8 cellular contexts compared by ENCODE assay signal in genomic region chr6:166541366-166541765, GRCh38. TPM values are rescaled to one million over a fixed set of nuclear protein-coding genes. Genes with fewer than 3 reads are reported as not detected.
DNase-seq lines count a peak whose midpoint lies in the region; ATAC-seq and TF ChIP-seq lines count a peak whose summit lies in the region.

No MANE protein-coding gene starts in this region.

- no peak for TF ChIP-seq POLR2A in spleen (IDR thresholded peaks at IDR 0.05)

- H3K9ac ChIP-seq in colonic mucosa (ENCODE audit: low read depth in 2 of 2, low read length in 2 of 2), result no peak overlapping the region

- no peaks in the 10 kb centered on the region for H3K27me3 ChIP-seq in spleen (replicated peaks in 1 of 7)
- H3K27me3 ChIP-seq in colonic mucosa, result no peaks in the 10 kb centered on the region

- peak overlapping the region; percentile 70 for H3K4me3 Mint-ChIP-seq in activated CD4-positive, alpha-beta T cell treated with anti-CD3 and anti-CD28 coated beads, Interleukin-2, amount 10 ng/mL, durations not matched to agents 24 days and 14 days

- H3K4me3 ChIP-seq in spleen, result peak overlapping the region in 4 of 8 donors; percentile 11 to 53 (median 19)
- no peak overlapping the region for H3K4me3 ChIP-seq in colonic mucosa

- H3K27ac ChIP-seq in angular gyrus (ENCODE audit: low read depth, low read length), result peak overlapping the region; percentile 54
- peak overlapping the region in 7 of 8 donors; percentile 10 to 73 (median 36) for H3K27ac ChIP-seq in spleen
- no peak overlapping the region for H3K27ac ChIP-seq in colonic mucosa

- no peaks in the 10 kb centered on the region for H3K9me3 Mint-ChIP-seq in activated CD4-positive, alpha-beta T cell treated with anti-CD3 and anti-CD28 coated beads, Interleukin-2, amount 10 ng/mL, durations not matched to agents 24 days and 14 days

- no peak for DNase-seq in activated CD4-positive, alpha-beta T cell treated with anti-CD3 and anti-CD28 coated beads, Interleukin-2, amount 10 ng/mL, durations not matched to agents 24 days and 14 days
- DNase-seq in activated CD4-positive, alpha-beta T cell treated with anti-CD3 and anti-CD28 coated beads for 1 hour, result no peak
- DNase-seq in spleen, result no peak
- no peak for DNase-seq in colonic mucosa
- no peak for DNase-seq in DMS153 treated with DMSO at 0.1 percent for 48 hours (lab: John Stamatoyannopoulos, UW; ENCODE audit: unreplicated experiment)

- peaks cover 4 to 30% (median 21%) of the 10 kb centered on the region in 6 donors for H3K4me1 ChIP-seq in spleen
- H3K4me1 ChIP-seq in colonic mucosa, result no peaks in the 10 kb centered on the region

- H3K36me3 Mint-ChIP-seq in activated CD4-positive, alpha-beta T cell treated with anti-CD3 and anti-CD28 coated beads, Interleukin-2, amount 10 ng/mL, durations not matched to agents 24 days and 14 days (ENCODE audit: low read depth), result no peaks in the 10 kb centered on the region

- no peak for TF ChIP-seq CTCF in spleen (IDR thresholded peaks at IDR 0.05 in 8 of 11, conservative IDR thresholded peaks at IDR 0.05 in 3 of 11)
- no peak for TF ChIP-seq CTCF in colonic mucosa (IDR thresholded peaks at IDR 0.05)

- H3K27ac Mint-ChIP-seq in activated CD4-positive, alpha-beta T cell treated with anti-CD3 and anti-CD28 coated beads, Interleukin-2, amount 10 ng/mL, durations not matched to agents 24 days and 14 days, result peak overlapping the region; percentile 86

- H3K4me1 Mint-ChIP-seq in activated CD4-positive, alpha-beta T cell treated with anti-CD3 and anti-CD28 coated beads, Interleukin-2, amount 10 ng/mL, durations not matched to agents 24 days and 14 days, result peaks cover 23% of the 10 kb centered on the region

- peaks cover 0 to 39% (median 6%) of the 10 kb centered on the region in 6 donors for H3K36me3 ChIP-seq in spleen
- no peaks in the 10 kb centered on the region for H3K36me3 ChIP-seq in colonic mucosa

- 74 to 86% (median 79%) methylated on average over 12 of the region's 12 CpGs for WGBS in spleen, 5 donors

- intact Hi-C loops in activated CD4-positive, alpha-beta T cell treated with anti-CD3 and anti-CD28 coated beads, Interleukin-2, amount 10 ng/mL, durations not matched to agents 24 days and 14 days (cut with micrococcal nuclease), result loop anchor here (1.0 to 5.0 kb wide), 2 partner anchors 86 to 411 kb away; partner anchors contain the start of gene RPS6KA2
- intact Hi-C loops in spleen (cut with DNase I; ENCODE audit: low total_unique reads) (no loop called here), colonic mucosa (cut with DNase I) (no loop called here)

- H3K9me3 ChIP-seq in spleen (no peaks in the 10 kb centered on the region), colonic mucosa (no peaks in the 10 kb centered on the region)

- H3K27me3 Mint-ChIP-seq in activated CD4-positive, alpha-beta T cell treated with anti-CD3 and anti-CD28 coated beads, Interleukin-2, amount 10 ng/mL, durations not matched to agents 24 days and 14 days, result no peaks in the 10 kb centered on the region

- ATAC-seq in HG02970 (IDR thresholded peaks at IDR 0.05; ENCODE audit: low FRiP score, unreplicated experiment) (peak; percentile 36), HG03025 (IDR thresholded peaks at IDR 0.05; ENCODE audit: low FRiP score, unreplicated experiment) (no peak)

RNA-seq across cellular contexts. Expression of gene RAMACL, which starts 45.1 kb away (rescaled TPM):
- 0.14 and 0.30 TPM in 2 replicates for total RNA-seq in activated CD4-positive, alpha-beta T cell treated with anti-CD3 and anti-CD28 coated beads, Interleukin-2, amount 10 ng/mL, durations not matched to agents 24 days and 14 days
- total RNA-seq in spleen, result 1 to 10 TPM; 2.2 to 6.9 (median 5.4) TPM
- polyA plus RNA-seq in spleen, result under 1 TPM; 0.23 to 0.38 (median 0.26) TPM
- total RNA-seq in colonic mucosa, result under 1 TPM; 0.48 to 0.54 TPM
